1 cellular context compared by ENCODE assay signal in genomic region chr1:46281021-46281420, GRCh38.
TF ChIP-seq lines count a peak whose summit lies in the region.

No MANE protein-coding gene starts in this region.

TF ChIP-seq in H1, 55 proteins besides CTCF, POLR2A, EP300 and RAD21:
- TF ChIP-seq TAF1 (IDR thresholded peaks at IDR 0.05; ENCODE audit: low read depth, low read length) (no peak), SUZ12 (IDR thresholded peaks at IDR 0.05; ENCODE audit: low read length) (no peak), SRF (IDR thresholded peaks at IDR 0.05; ENCODE audit: low read depth, low read length) (no peak), RNF2 (IDR thresholded peaks at IDR 0.05; ENCODE audit: borderline replicate concordance, low read depth, low read length, missing control alignments, poor library complexity, severe bottlenecking) (no peak), RXRA (IDR thresholded peaks at IDR 0.05; ENCODE audit: insufficient read depth, low read depth, low read length) (no peak), GTF2F1 (IDR thresholded peaks at IDR 0.05; ENCODE audit: borderline replicate concordance, low read depth, low read length) (no peak), KDM4A (IDR thresholded peaks at IDR 0.05; ENCODE audit: low read depth, low read length, severe bottlenecking) (no peak), JUND (IDR thresholded peaks at IDR 0.05; ENCODE audit: low read length) (no peak), E2F6 (IDR thresholded peaks at IDR 0.05) (no peak), POLR2AphosphoS5 (IDR thresholded peaks at IDR 0.05; ENCODE audit: low read depth, low read length) (no peak; the same call in none of the 2 replicates), NANOG (IDR thresholded peaks at IDR 0.05; ENCODE audit: insufficient read depth, low read depth, low read length, poor library complexity, severe bottlenecking) (no peak), BCL11A (IDR thresholded peaks at IDR 0.05; ENCODE audit: low read depth in 2 of 2, low read length in 2 of 2) (no peak), RFX5 (IDR thresholded peaks at IDR 0.05; ENCODE audit: borderline replicate concordance, low read depth, low read length) (no peak), JUN (IDR thresholded peaks at IDR 0.05; ENCODE audit: low read depth, low read length) (no peak), CREB1 (IDR thresholded peaks at IDR 0.05) (no peak), FOSL1 (IDR thresholded peaks at IDR 0.05; ENCODE audit: insufficient read depth, low read depth, low read length) (no peak), TAF7 (optimal IDR thresholded peaks at IDR 0.05; ENCODE audit: borderline replicate concordance, low read depth, low read length) (no peak), KDM1A (IDR thresholded peaks at IDR 0.05; ENCODE audit: borderline replicate concordance, low read length) (no peak), CHD2 (IDR thresholded peaks at IDR 0.05; ENCODE audit: low read length) (no peak)
TF ChIP-seq in H1: peak in this region for 0.
